15 cellular contexts compared by ENCODE assay signal in the genomic region with DNA sequence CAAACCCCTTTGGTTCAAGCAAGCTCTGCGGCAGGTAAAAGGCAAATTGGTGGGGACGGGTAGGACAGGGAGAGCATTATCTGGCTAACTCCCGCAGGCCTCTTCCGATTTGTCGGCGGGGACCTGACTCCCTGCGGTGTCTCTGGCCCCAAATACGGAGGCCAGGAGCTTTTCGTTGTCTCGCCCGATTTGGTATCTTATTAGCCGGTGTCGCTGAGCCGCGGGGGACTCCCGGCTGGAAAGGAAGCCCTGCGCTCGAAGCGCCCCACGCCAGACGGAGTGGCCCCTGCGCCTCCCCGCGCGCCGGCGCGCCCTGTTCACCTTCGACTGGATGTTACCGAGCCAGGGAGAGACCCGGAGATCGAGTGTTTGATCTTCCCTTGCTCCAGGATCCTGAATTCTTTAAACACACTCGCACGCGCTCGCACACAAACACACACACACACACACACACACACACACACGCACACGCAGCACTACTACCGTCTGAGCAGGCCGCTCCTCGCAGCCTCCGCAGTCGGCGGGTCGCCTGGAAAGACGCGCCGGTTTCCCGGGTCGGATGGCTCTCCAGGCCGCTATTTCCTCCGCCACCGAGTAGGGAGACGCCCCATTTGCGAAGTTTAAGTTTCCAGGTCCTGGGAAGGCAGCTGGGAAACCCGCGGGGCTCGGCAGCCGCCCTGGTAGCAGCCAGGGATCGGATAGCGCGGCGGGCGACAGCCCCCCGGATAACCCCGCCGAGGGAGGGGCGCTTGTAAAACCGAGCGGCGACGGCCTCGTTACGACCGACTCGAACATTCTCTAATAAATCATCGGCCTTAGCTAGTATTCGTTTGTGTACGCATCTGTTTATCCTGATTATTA. TPM values are rescaled to one million over a fixed set of nuclear protein-coding genes. Genes with fewer than 3 reads are reported as not detected.
A peak's percentile ranks its signal among the peaks of the same experiment; 100 is the strongest.
DNase-seq lines count a peak whose midpoint lies in the region; ATAC-seq and TF ChIP-seq lines count a peak whose summit lies in the region.
"Had no signal": no experiment of that assay in that cellular context is flagged by ENCODE, and none has a peak within 500 bp of the region (broad histone marks: within the 10 kb centered on the region; RNA-seq: fewer than 3 reads in every experiment).

No MANE protein-coding gene starts in this region.

- H3K27me3 Mint-ChIP-seq in central memory CD8-positive, alpha-beta T cell, result peaks cover 94% of the 10 kb centered on the region
- H3K27me3 Mint-ChIP-seq in HFFc6 (ENCODE audit: insufficient read depth), result peaks cover 53% of the 10 kb centered on the region

- H3K79me2 ChIP-seq in Karpas-422 (ENCODE audit: low read length), result no peaks in the 10 kb centered on the region

- H3K4me2 ChIP-seq in Karpas-422 (ENCODE audit: low read depth, low read length, poor library complexity, severe bottlenecking), result no peak overlapping the region

- H4K20me1 ChIP-seq in Karpas-422 (ENCODE audit: insufficient read depth, low read depth, low read length), result no peaks in the 10 kb centered on the region

- peaks cover 24% of the 10 kb centered on the region for H3K36me3 Mint-ChIP-seq in central memory CD8-positive, alpha-beta T cell (ENCODE audit: insufficient read depth)
- no peaks in the 10 kb centered on the region for H3K36me3 Mint-ChIP-seq in HFFc6 (ENCODE audit: low read depth)

- H3K9me3 Mint-ChIP-seq in central memory CD8-positive, alpha-beta T cell, result no peaks in the 10 kb centered on the region
- H3K9me3 Mint-ChIP-seq in HFFc6, result no peaks in the 10 kb centered on the region

- peak overlapping the region; percentile 65 for H3K27ac Mint-ChIP-seq in central memory CD8-positive, alpha-beta T cell (ENCODE audit: low read depth)
- H3K27ac Mint-ChIP-seq in HFFc6, result no peak overlapping the region

- H3K9me3 ChIP-seq in HUES48 (ENCODE audit: control insufficient read depth, insufficient read depth, low read length) (no peaks in the 10 kb centered on the region; the same call in 1 of the 2 replicates), mucosa of descending colon (no peaks in the 10 kb centered on the region), Karpas-422 (ENCODE audit: low read length) (no peaks in the 10 kb centered on the region)
- H3K9me3 ChIP-seq: upper lobe of right lung had no signal

- H3K27ac ChIP-seq in HUES48 (ENCODE audit: low read depth, low read length) (peak overlapping the region; percentile 27), Karpas-422 (ENCODE audit: low read length) (no peak overlapping the region)
- H3K27ac ChIP-seq: upper lobe of right lung had no signal

- no peak for ATAC-seq in central memory CD8-positive, alpha-beta T cell (replicated peaks; ENCODE audit: extremely low read depth, poor library complexity, severe bottlenecking)
- peak; percentile 10 for ATAC-seq in mucosa of descending colon
- ATAC-seq in left lobe of liver, result no peak
- ATAC-seq: upper lobe of right lung had no signal

- H3K9ac ChIP-seq in HUES48 (ENCODE audit: low read depth, low read length), result no peak overlapping the region
- H3K9ac ChIP-seq in Karpas-422 (ENCODE audit: low read length), result no peak overlapping the region

- peaks cover 16% of the 10 kb centered on the region for H3K4me1 Mint-ChIP-seq in central memory CD8-positive, alpha-beta T cell
- H3K4me1 Mint-ChIP-seq in HFFc6 (ENCODE audit: low read depth), result peaks cover 3% of the 10 kb centered on the region

- TF ChIP-seq CTCF in AG10803 (conservative IDR thresholded peaks at IDR 0.05; ENCODE audit: low read length) (no peak), mucosa of descending colon (IDR thresholded peaks at IDR 0.05) (no peak), HFFc6 (IDR thresholded peaks at IDR 0.05) (no peak)

- H3K27me3 ChIP-seq in HUES48 (ENCODE audit: control insufficient read depth, insufficient read depth, low read length) (peaks cover 99% of the 10 kb centered on the region), Karpas-422 (ENCODE audit: low read length) (no peaks in the 10 kb centered on the region)

- peak overlapping the region; percentile 34 for H3K4me3 Mint-ChIP-seq in central memory CD8-positive, alpha-beta T cell
- H3K4me3 Mint-ChIP-seq in HFFc6, result no peak overlapping the region

- peak; percentile 16 for DNase-seq in AG10803 (ENCODE audit: low read depth)
- no peak for DNase-seq in central memory CD8-positive, alpha-beta T cell (ENCODE audit: low spot score in 2 of 2)
- DNase-seq in mucosa of descending colon, result peak in 2 of 3 donors; percentile 63 to 67
- DNase-seq in Karpas-422, result no peak
- DNase-seq in left lobe of liver (ENCODE audit: low spot score), result no peak
- no peak for DNase-seq in HFFc6
- no peak for DNase-seq in NCI-H2196 treated with DMSO at 0.1 percent for 48 hours (lab: John Stamatoyannopoulos, UW; ENCODE audit: unreplicated experiment)
- DNase-seq: DMS79 treated with DMSO at 0.1 percent for 48 hours; NCI-H446 treated with DMSO at 0.1 percent for 48 hours; stimulated activated CD4-positive, alpha-beta T cell treated with anti-CD3 and anti-CD28 coated beads, Interleukin-4, amount 100 ng/mL, for 4 hours; upper lobe of right lung had no signal

- H3K9me2 ChIP-seq in Karpas-422 (replicated peaks; ENCODE audit: insufficient read depth, low read length), result no peaks in the 10 kb centered on the region

- H3K36me3 ChIP-seq in HUES48 (ENCODE audit: control insufficient read depth, insufficient read depth, low read length), result no peaks in the 10 kb centered on the region
- H3K36me3 ChIP-seq in mucosa of descending colon (ENCODE audit: low read depth), result no peaks in the 10 kb centered on the region
- no peaks in the 10 kb centered on the region for H3K36me3 ChIP-seq in Karpas-422 (ENCODE audit: insufficient read depth, low read length)
- H3K36me3 ChIP-seq: upper lobe of right lung had no signal

- intact Hi-C loops in mucosa of descending colon (cut with DNase I, micrococcal nuclease), result no loop called here

- no peak overlapping the region for H2AFZ ChIP-seq in Karpas-422 (ENCODE audit: low read length)

- H3K4me1 ChIP-seq in HUES48 (ENCODE audit: control insufficient read depth, insufficient read depth, low read length) (peaks cover 49% of the 10 kb centered on the region), mucosa of descending colon (ENCODE audit: low read depth) (peaks cover 9% of the 10 kb centered on the region), Karpas-422 (ENCODE audit: low read length) (peaks cover 3% of the 10 kb centered on the region; the same call in 1 of the 2 replicates)

- H3K4me3 ChIP-seq in AG10803 (ENCODE audit: low read length) (no peak overlapping the region), HUES48 (ENCODE audit: low read depth, low read length) (peak overlapping the region; percentile 53), mucosa of descending colon (peak overlapping the region; percentile 25), Karpas-422 (ENCODE audit: low read length) (no peak overlapping the region)
- H3K4me3 ChIP-seq: upper lobe of right lung had no signal

RNA-seq across cellular contexts. Expression of gene PRAC1, which starts 3.3 kb away (rescaled TPM):
- 100 to 1,000 TPM in 2 of 3 donors, 10 to 100 TPM in 1; 32.2 to 180 (median 137) TPM for total RNA-seq in mucosa of descending colon
- not detected in 2 replicates for total RNA-seq in Karpas-422 (2014; rRNA removed; shearing (Covaris generic); ENCODE audit: low replicate concordance)
- not detected for total RNA-seq in left lobe of liver
- not detected for total RNA-seq in HFFc6 (2021; fragmentation: NEBNext Ultra II Directional; extraction: Animal tissue kit (Norgen Biotek cat#: 25700))
- total RNA-seq: fibroblast of lung, HT1080, lung microvascular endothelial cell, upper lobe of right lung had no signal

RNA-seq across cellular contexts. Expression of gene PRAC2, which starts 4.0 kb away (rescaled TPM):
- 10 to 100 TPM in 2 of 3 donors, 1 to 10 TPM in 1; 6.6 to 24.0 (median 12.4) TPM for total RNA-seq in mucosa of descending colon
- not detected in 2 replicates for total RNA-seq in Karpas-422 (2014; rRNA removed; shearing (Covaris generic); ENCODE audit: low replicate concordance)
- not detected for total RNA-seq in left lobe of liver
- total RNA-seq in HFFc6 (2021; fragmentation: NEBNext Ultra II Directional; extraction: Animal tissue kit (Norgen Biotek cat#: 25700)), result not detected
- total RNA-seq: fibroblast of lung, HT1080, lung microvascular endothelial cell, upper lobe of right lung had no signal

RNA-seq across cellular contexts. Expression of gene HOXB13, which starts 9.5 kb away (rescaled TPM):
- total RNA-seq in mucosa of descending colon, result 10 to 100 TPM; 12.2 to 65.4 (median 48.2) TPM
- not detected in 2 replicates for total RNA-seq in Karpas-422 (2014; rRNA removed; shearing (Covaris generic); ENCODE audit: low replicate concordance)
- total RNA-seq in left lobe of liver, result 0.08 TPM
- not detected for total RNA-seq in HFFc6 (2021; fragmentation: NEBNext Ultra II Directional; extraction: Animal tissue kit (Norgen Biotek cat#: 25700))
- total RNA-seq: fibroblast of lung, lung microvascular endothelial cell, upper lobe of right lung had no signal

Comparison
In these comparisons a context has a peak if more than half of its experiments do, and no peak if none do; other contexts are left out.
1. DNase-seq: peak in AG10803 (single experiment) and mucosa of descending colon (2 of 3); none in central memory CD8-positive, alpha-beta T cell (0 of 2), Karpas-422 (single experiment), left lobe of liver (single experiment), HFFc6 (single experiment) and NCI-H2196 treated with DMSO at 0.1 percent for 48 hours (single experiment).
2. H3K4me3 ChIP-seq: peak in HUES48 (single experiment) and mucosa of descending colon (single experiment); none in AG10803 (single experiment) and Karpas-422 (single experiment).
3. RNA of gene PRAC1, which starts 3.3 kb away (total RNA-seq): 32.2 to 180 TPM in mucosa of descending colon; not detected in left lobe of liver (single experiment), not detected in Karpas-422 and not detected in HFFc6; every median in the first group is over 10 times any median in the second.
4. RNA of gene HOXB13, which starts 9.5 kb away (total RNA-seq): 12.2 to 65.4 TPM in mucosa of descending colon; 0.08 TPM in left lobe of liver (single experiment), not detected in Karpas-422 and not detected in HFFc6; every median in the first group is over 10 times any median in the second.